Comparison of ENCODE assay signal across 8 cellular contexts in genomic region chrX:102746134-102746584, GRCh38. TPM values are rescaled to one million over a fixed set of nuclear protein-coding genes. Genes with fewer than 3 reads are reported as not detected.
DNase-seq lines count a peak whose midpoint lies in the region; ATAC-seq, FAIRE-seq and TF ChIP-seq lines count a peak whose summit lies in the region.

No MANE protein-coding gene starts in this region.

- no peak overlapping the region for H3K27ac Mint-ChIP-seq in astrocyte (ENCODE audit: unreplicated experiment)

- no peak overlapping the region for H2AFZ ChIP-seq in HepG2 (ENCODE audit: low read length)
- H2AFZ ChIP-seq in astrocyte (ENCODE audit: low read depth, low read length): peak overlapping the region; percentile 66

- BruUV-seq in HepG2 (replicated peaks; lab: Mats Ljungman, UMichigan): no TSS peak

- H3K27me3 ChIP-seq in liver (ENCODE audit: control insufficient read depth in 4 of 4, insufficient read depth in 4 of 4, low read length in 3 of 4): no peaks in the 10 kb centered on the region
- no peaks in the 10 kb centered on the region for H3K27me3 ChIP-seq in HepG2 (ENCODE audit: control insufficient read depth in 1 of 2, insufficient read depth in 2 of 2, low read length in 2 of 2)
- H3K27me3 ChIP-seq in astrocyte (ENCODE audit: insufficient read depth, low read length): no peaks in the 10 kb centered on the region

- H3K36me3 ChIP-seq in liver (ENCODE audit: control insufficient read depth in 4 of 4, insufficient read depth in 3 of 4, low read depth in 1 of 4, low read length in 3 of 4): no peaks in the 10 kb centered on the region
- no peaks in the 10 kb centered on the region for H3K36me3 ChIP-seq in HepG2 (replicated peaks in 1 of 2; ENCODE audit: control insufficient read depth in 1 of 2, insufficient read depth in 2 of 2, low read length in 2 of 2)
- H3K36me3 ChIP-seq in astrocyte (ENCODE audit: insufficient read depth, low read length): no peaks in the 10 kb centered on the region

- TF ChIP-seq RAD21 in liver (IDR thresholded peaks at IDR 0.05) (no peak), HepG2 (CRISPR knock-in tag; IDR thresholded peaks at IDR 0.05) (no peak)

- H3K4me1 ChIP-seq in liver (ENCODE audit: control insufficient read depth in 4 of 4, insufficient read depth in 4 of 4, low read length in 3 of 4): peaks cover 0 to 5% (median 0%) of the 10 kb centered on the region in 4 donors
- H3K4me1 ChIP-seq in HepG2 (ENCODE audit: insufficient read depth, low read length): no peaks in the 10 kb centered on the region
- no peaks in the 10 kb centered on the region for H3K4me1 ChIP-seq in astrocyte (ENCODE audit: insufficient read depth, low read length)

- CTCF ChIA-PET in HepG2 (lab: Yijun Ruan, JAX; ENCODE audit: low intra/inter-chr PET ratio, low total read pairs): no interaction called here

- TF ChIP-seq EP300 in HepG2 (IDR thresholded peaks at IDR 0.05; ENCODE audit: low read depth in 2 of 2, low read length in 2 of 2) (no peak), HepG2 (CRISPR knock-in tag; IDR thresholded peaks at IDR 0.05; ENCODE audit: borderline replicate concordance) (no peak)

- H4K20me1 ChIP-seq in HepG2 (ENCODE audit: insufficient read depth, low read length) (no peaks in the 10 kb centered on the region), astrocyte (ENCODE audit: insufficient read depth, low read length) (no peaks in the 10 kb centered on the region)

- POLR2A ChIA-PET in HepG2 (lab: Yijun Ruan, JAX): no interaction called here

- no peaks in the 10 kb centered on the region for H3K4me1 Mint-ChIP-seq in astrocyte (ENCODE audit: low read depth, unreplicated experiment)

- no peak for ATAC-seq in HepG2
- ATAC-seq in GM18858 (IDR thresholded peaks at IDR 0.05; ENCODE audit: unreplicated experiment): no peak
- ATAC-seq in GM19452 (IDR thresholded peaks at IDR 0.05; ENCODE audit: unreplicated experiment): no peak

- H3K9me3 ChIP-seq in liver (ENCODE audit: control insufficient read depth in 4 of 4, low read length in 3 of 4) (no peaks in the 10 kb centered on the region), HepG2 (ENCODE audit: low read length) (no peaks in the 10 kb centered on the region), astrocyte (ENCODE audit: insufficient read depth, low read depth, low read length) (no peaks in the 10 kb centered on the region), iPS-18c (ENCODE audit: control insufficient read depth, insufficient read depth, low read length) (peaks cover 2% of the 10 kb centered on the region)

- H3K4me3 ChIP-seq in liver (ENCODE audit: low read depth in 1 of 3, low read length in 3 of 3): peak overlapping the region in 2 of 3 donors; percentile 48 to 52
- no peak overlapping the region for H3K4me3 ChIP-seq in HepG2 (replicated peaks in 1 of 3; ENCODE audit: insufficient read depth in 1 of 3, low read depth in 2 of 3, low read length in 3 of 3)
- H3K4me3 ChIP-seq in astrocyte (ENCODE audit: insufficient read depth, low read depth, low read length): peak overlapping the region; percentile 67
- H3K4me3 ChIP-seq in iPS-18c (ENCODE audit: insufficient read depth, low read depth, low read length): peak overlapping the region; percentile 64

- in situ Hi-C loops in HepG2 (cut with HindIII; ENCODE audit: extremely low pct_ligation_motif_present, low pct_unique_long_range_greater_than_20kb): no loop called here

- FAIRE-seq in HepG2 (lab: Jason Lieb, UNC) (no peak), astrocyte (lab: Jason Lieb, UNC) (no peak)

- H3K4me3 Mint-ChIP-seq in astrocyte (ENCODE audit: unreplicated experiment): peak overlapping the region; percentile 83

- no peaks in the 10 kb centered on the region for H3K36me3 Mint-ChIP-seq in astrocyte (ENCODE audit: low read depth, unreplicated experiment)

- TF ChIP-seq CTCF in liver (IDR thresholded peaks at IDR 0.05; ENCODE audit: low read depth, low read length, missing input control): no peak
- TF ChIP-seq CTCF in HepG2 (CRISPR knock-in tag; IDR thresholded peaks at IDR 0.05): no peak
- no peak for TF ChIP-seq CTCF in astrocyte (IDR thresholded peaks at IDR 0.05; ENCODE audit: insufficient read depth, low read depth, low read length)

- 6% methylated on average over 38 of the region's 38 CpGs for WGBS in liver
- WGBS in HepG2 (ENCODE audit: low lambda C conversion rate): 85% methylated on average over 8 of the region's 38 CpGs

- H3K9me3 Mint-ChIP-seq in astrocyte (ENCODE audit: unreplicated experiment): no peaks in the 10 kb centered on the region

- intact Hi-C loops in HepG2 (cut with micrococcal nuclease; ENCODE audit: unreplicated experiment): no loop called here

- H3K27me3 Mint-ChIP-seq in astrocyte (ENCODE audit: low read depth, unreplicated experiment): no peaks in the 10 kb centered on the region

- no peak overlapping the region for H3K4me2 ChIP-seq in HepG2 (ENCODE audit: low read depth, low read length)
- peak overlapping the region; percentile 88 for H3K4me2 ChIP-seq in astrocyte (ENCODE audit: low read length)

- H3K9ac ChIP-seq in liver (ENCODE audit: low read depth in 1 of 2, low read length in 2 of 2): no peak overlapping the region
- H3K9ac ChIP-seq in HepG2 (ENCODE audit: insufficient read depth, low read depth, low read length): no peak overlapping the region
- peak overlapping the region; percentile 77 for H3K9ac ChIP-seq in astrocyte (ENCODE audit: low read length)

- DNase-seq in HepG2 (ENCODE audit: low spot score) (no peak), astrocyte (ENCODE audit: low read depth) (no peak), NCI-H2171 (lab: John Stamatoyannopoulos, UW) (no peak)
- DNase-seq in stimulated activated CD4-positive, alpha-beta T cell treated with anti-CD3 and anti-CD28 coated beads, Interleukin-2, amount 100 ng/mL, for 24 hours: peak; percentile 17 to 29

- no peak for TF ChIP-seq POLR2A in HepG2 (IDR thresholded peaks at IDR 0.05; ENCODE audit: insufficient read depth in 1 of 2, low read depth in 2 of 2, low read length in 2 of 2)

- H3K27ac ChIP-seq in liver (ENCODE audit: low read depth in 1 of 2, low read length in 2 of 2) (no peak overlapping the region), HepG2 (ENCODE audit: extremely low read length, insufficient read depth, low read length) (no peak overlapping the region), astrocyte (ENCODE audit: low read depth, low read length) (no peak overlapping the region)

- no peaks in the 10 kb centered on the region for H3K79me2 ChIP-seq in HepG2 (ENCODE audit: insufficient read depth, low read length)
- no peaks in the 10 kb centered on the region for H3K79me2 ChIP-seq in astrocyte (ENCODE audit: insufficient read depth, low read length)

RNA-seq across cellular contexts. Expression of gene GPRASP3, which starts 25.6 kb away (rescaled TPM):
- total RNA-seq in liver: 1 to 10 TPM; 2.7 to 3.5 TPM
- polyA plus RNA-seq in liver: 1 to 10 TPM in 1 of 2 donors, under 1 TPM in 1; 0.47 to 1.1 TPM
- total RNA-seq in HepG2 (2016; rRNA removed; fragmentation: Illumina TruSeq; extraction: Trizol): 1.4 and 2.1 TPM in 2 replicates
- 0.30 and 0.35 TPM in 2 replicates for total RNA-seq in HepG2 (2016; cell fraction: cytosol; rRNA removed; fragmentation: Illumina TruSeq; extraction: Trizol; ENCODE audit: low read depth)
- 1.1 and 2.0 TPM in 2 replicates for total RNA-seq in HepG2 (2016; cell fraction: insoluble cytoplasmic fraction; rRNA removed; fragmentation: Illumina TruSeq; extraction: Trizol)
- total RNA-seq in HepG2 (2016; cell fraction: membrane; rRNA removed; fragmentation: Illumina TruSeq; extraction: Trizol): 0.68 and 1.00 TPM in 2 replicates
- 1.1 and 2.5 TPM in 2 replicates for total RNA-seq in HepG2 (2016; cell fraction: nucleus; rRNA removed; fragmentation: Illumina TruSeq; extraction: Trizol)
- polyA plus RNA-seq in HepG2 (2011; rRNA removed): 0.54 and 0.67 TPM in 2 replicates
- 0.64 and 0.67 TPM in 2 replicates for polyA plus RNA-seq in HepG2 (2011; cell fraction: cytosol; rRNA removed)
- polyA plus RNA-seq in HepG2 (2011; cell fraction: nucleus; rRNA removed): 0.63 and 0.74 TPM in 2 replicates
- 0.95 and 1.4 TPM in 2 replicates for polyA plus RNA-seq in HepG2 (2012)
- 0.09 and 0.34 TPM in 2 replicates for polyA plus RNA-seq in HepG2 (2016; cell fraction: cytosol; fragmentation: Illumina TruSeq; extraction: Trizol; ENCODE audit: low read depth)
- polyA plus RNA-seq in HepG2 (2016; cell fraction: insoluble cytoplasmic fraction; fragmentation: Illumina TruSeq; extraction: Trizol; ENCODE audit: low read depth): 2.0 and 3.0 TPM in 2 replicates
- 0.29 and 0.33 TPM in 2 replicates for polyA plus RNA-seq in HepG2 (2016; cell fraction: membrane; fragmentation: Illumina TruSeq; extraction: Trizol; ENCODE audit: low read depth)
- polyA plus RNA-seq in HepG2 (2016; cell fraction: nucleus; fragmentation: Illumina TruSeq; extraction: Trizol; ENCODE audit: insufficient read depth, low read depth): 1.8 TPM in 2 replicates
- 1.9 and 4.1 TPM in 2 replicates for polyA minus RNA-seq in HepG2 (2011; rRNA and poly(A)+ RNA removed; ENCODE audit: low replicate concordance)
- polyA minus RNA-seq in HepG2 (2011; cell fraction: cytosol; rRNA and poly(A)+ RNA removed): 1.1 and 1.8 TPM in 2 replicates
- polyA minus RNA-seq in HepG2 (2011; cell fraction: nucleus; rRNA and poly(A)+ RNA removed): 3.5 and 4.1 TPM in 2 replicates
- 4.9 and 8.0 TPM in 2 replicates for total RNA-seq in astrocyte

RNA-seq across cellular contexts. Expression of gene GPRASP2, which starts 33.9 kb away (rescaled TPM):
- total RNA-seq in liver: 10 to 100 TPM in 1 of 2 donors, 1 to 10 TPM in 1; 5.9 to 10.2 TPM
- polyA plus RNA-seq in liver: 1 to 10 TPM; 1.8 to 4.8 TPM
- 1.3 and 1.6 TPM in 2 replicates for total RNA-seq in HepG2 (2016; rRNA removed; fragmentation: Illumina TruSeq; extraction: Trizol)
- 0.09 and 0.10 TPM in 2 replicates for total RNA-seq in HepG2 (2016; cell fraction: cytosol; rRNA removed; fragmentation: Illumina TruSeq; extraction: Trizol; ENCODE audit: low read depth)
- 1.0 and 2.5 TPM in 2 replicates for total RNA-seq in HepG2 (2016; cell fraction: insoluble cytoplasmic fraction; rRNA removed; fragmentation: Illumina TruSeq; extraction: Trizol)
- 0.40 and 0.59 TPM in 2 replicates for total RNA-seq in HepG2 (2016; cell fraction: membrane; rRNA removed; fragmentation: Illumina TruSeq; extraction: Trizol)
- total RNA-seq in HepG2 (2016; cell fraction: nucleus; rRNA removed; fragmentation: Illumina TruSeq; extraction: Trizol): 1.1 and 1.2 TPM in 2 replicates
- 0.55 and 0.63 TPM in 2 replicates for polyA plus RNA-seq in HepG2 (2011; rRNA removed)
- 0.27 and 0.40 TPM in 2 replicates for polyA plus RNA-seq in HepG2 (2011; cell fraction: cytosol; rRNA removed)
- 0.24 and 0.29 TPM in 2 replicates for polyA plus RNA-seq in HepG2 (2011; cell fraction: nucleus; rRNA removed)
- 0.40 and 0.56 TPM in 2 replicates for polyA plus RNA-seq in HepG2 (2012)
- polyA plus RNA-seq in HepG2 (2016; cell fraction: cytosol; fragmentation: Illumina TruSeq; extraction: Trizol; ENCODE audit: low read depth): 0.05 TPM in 2 replicates
- 0.93 and 0.97 TPM in 2 replicates for polyA plus RNA-seq in HepG2 (2016; cell fraction: insoluble cytoplasmic fraction; fragmentation: Illumina TruSeq; extraction: Trizol; ENCODE audit: low read depth)
- polyA plus RNA-seq in HepG2 (2016; cell fraction: membrane; fragmentation: Illumina TruSeq; extraction: Trizol; ENCODE audit: low read depth): 0.09 and 0.10 TPM in 2 replicates
- 1.2 and 1.4 TPM in 2 replicates for polyA plus RNA-seq in HepG2 (2016; cell fraction: nucleus; fragmentation: Illumina TruSeq; extraction: Trizol; ENCODE audit: insufficient read depth, low read depth)
- polyA minus RNA-seq in HepG2 (2011; rRNA and poly(A)+ RNA removed; ENCODE audit: low replicate concordance): 0.63 and 1.3 TPM in 2 replicates
- 0.35 and 0.59 TPM in 2 replicates for polyA minus RNA-seq in HepG2 (2011; cell fraction: cytosol; rRNA and poly(A)+ RNA removed)
- polyA minus RNA-seq in HepG2 (2011; cell fraction: nucleus; rRNA and poly(A)+ RNA removed): 1.0 and 1.7 TPM in 2 replicates
- total RNA-seq in astrocyte: 9.1 and 10.1 TPM in 2 replicates

Comparison
In these comparisons a context has a peak if more than half of its experiments do, and no peak if none do; other contexts are left out.
1. H3K4me3 ChIP-seq: peak in liver (2 of 3), astrocyte (single experiment) and iPS-18c (single experiment); none in HepG2 (0 of 3).
2. DNase-seq: peak in stimulated activated CD4-positive, alpha-beta T cell treated with anti-CD3 and anti-CD28 coated beads, Interleukin-2, amount 100 ng/mL, for 24 hours (2 of 2); none in HepG2 (single experiment), astrocyte (single experiment) and NCI-H2171 (single experiment).